In genomic region chr11:74398244-74399159, GRCh38 we compare ENCODE assay signal across 8 cellular contexts. TPM values are rescaled to one million over a fixed set of nuclear protein-coding genes. Genes with fewer than 3 reads are reported as not detected.
DNase-seq lines count a peak whose midpoint lies in the region; ATAC-seq and TF ChIP-seq lines count a peak whose summit lies in the region.

TSS of gene PGM2L1 (minus strand) at chr11:74398433. CDS start at chr11:74398161, 272 bp downstream.

- peak within 1 kb of the TSS; percentile 85 to 92 (median 88) for H3K27ac ChIP-seq in upper lobe of left lung

- no peaks in the 10 kb centered on the region for H3K36me3 Mint-ChIP-seq in T-cell

- DNase-seq in GM13977 (ENCODE audit: low spot score): peak; percentile 95
- DNase-seq in NCI-H146 (lab: John Stamatoyannopoulos, UW): peak; percentile 97
- DNase-seq in T-cell: peak; percentile 86 to 96 (median 93)
- peak; percentile 89 for DNase-seq in amniotic stem cell (lab: John Stamatoyannopoulos, UW)
- DNase-seq in left cardiac atrium: peak; percentile 96
- DNase-seq in posterior cingulate gyrus: peak; percentile 83 to 99 (median 92)
- peak; percentile 96 to 97 for DNase-seq in upper lobe of left lung

- H3K9me3 ChIP-seq in upper lobe of left lung: no peaks in the 10 kb centered on the region

- TF ChIP-seq EP300 in upper lobe of left lung (IDR thresholded peaks at IDR 0.05): peak in 1 of 4 donors; percentile 4

- H3K27me3 ChIP-seq in upper lobe of left lung: no peaks in the 10 kb centered on the region

- H3K4me1 ChIP-seq in upper lobe of left lung: peaks cover 5 to 12% (median 6%) of the 10 kb centered on the region in 4 donors

- peak within 1 kb of the TSS; percentile 93 to 98 (median 96) for H3K4me3 ChIP-seq in upper lobe of left lung

- CTCF ChIA-PET in T-cell (lab: Charles Lee): interaction anchor here in 1 of 2 donors (0.5 to 2.7 kb wide), 10 partner anchors 8 to 1676 kb away, joined by 3 to 19 read pairs (median 4); partner anchors contain the start of gene LIPT2

- no peaks in the 10 kb centered on the region for H3K36me3 ChIP-seq in upper lobe of left lung

- POLR2A ChIA-PET in T-cell (lab: Charles Lee): interaction anchor here (0.7 to 1.1 kb wide), 3 partner anchors 10 to 96 kb away, joined by 3 to 16 read pairs (median 4); partner anchors contain the start of gene LIPT2 (in 1 of the 2)

- peak within 1 kb of the TSS; percentile 91 to 100 (median 99) for H3K4me3 Mint-ChIP-seq in T-cell

- no peaks in the 10 kb centered on the region for H3K9me3 Mint-ChIP-seq in T-cell

- no peaks in the 10 kb centered on the region for H3K27me3 Mint-ChIP-seq in T-cell

- peak; percentile 97 for ATAC-seq in HG02870 (IDR thresholded peaks at IDR 0.05; ENCODE audit: unreplicated experiment)
- ATAC-seq in T-cell (replicated peaks in 1 of 4): peak; percentile 86 to 89 (median 87)
- peak; percentile 98 for ATAC-seq in left cardiac atrium
- peak; percentile 98 to 99 for ATAC-seq in upper lobe of left lung (ENCODE audit: low FRiP score in 2 of 2)

- WGBS in upper lobe of left lung, 2 donors: 0% methylated on average over 24 to 45 of the region's 71 CpGs

- H3K27ac Mint-ChIP-seq in T-cell: peak within 1 kb of the TSS; percentile 98

- peaks cover 31 to 34% (median 34%) of the 10 kb centered on the region in 3 donors for H3K4me1 Mint-ChIP-seq in T-cell

- TF ChIP-seq CTCF in GM13977 (IDR thresholded peaks at IDR 0.05; ENCODE audit: extremely low read depth, insufficient read depth, missing control alignments): no peak
- no peak for TF ChIP-seq CTCF in upper lobe of left lung (IDR thresholded peaks at IDR 0.05)

- in situ Hi-C loops in GM13977 (cut with MboI; ENCODE audit: low pct_unique_long_range_greater_than_20kb, low sequenced_read_pairs, unreplicated experiment): no loop called here

- peak in 3 of 4 donors; percentile 11 to 66 (median 41) for TF ChIP-seq POLR2A in upper lobe of left lung (IDR thresholded peaks at IDR 0.05)

- intact Hi-C loops in left cardiac atrium (cut with DNase I) (no loop called here), posterior cingulate gyrus (cut with DNase I) (no loop called here)

RNA-seq across cellular contexts. Expression of gene PGM2L1, which starts in this region (rescaled TPM):
- total RNA-seq in T-cell (10 to 100 TPM in 4 of 5 donors, 1 to 10 TPM in 1; 8.6 to 17.0 (median 15.0) TPM), left cardiac atrium (1 to 10 TPM; 3.1 to 3.3 TPM), upper lobe of left lung (1 to 10 TPM; 1.0 to 8.8 (median 5.8) TPM)

Comparison
In these comparisons a context has a peak if more than half of its experiments do, and no peak if none do; other contexts are left out.
1. Peak in every context shown above with its lines: DNase-seq, ATAC-seq, H3K4me3 ChIP-seq and H3K27ac ChIP-seq.